8 cellular contexts compared by ENCODE assay signal in genomic region chr1:44672956-44673674, GRCh38. TPM values are rescaled to one million over a fixed set of nuclear protein-coding genes. Genes with fewer than 3 reads are reported as not detected.
DNase-seq lines count a peak whose midpoint lies in the region; ATAC-seq and TF ChIP-seq lines count a peak whose summit lies in the region.

No MANE protein-coding gene starts in this region.

- H3K27me3 Mint-ChIP-seq in activated T-cell treated with anti-CD3 and anti-CD28 coated beads, Interleukin-2, amount 50 U/mL, for 72 hours (ENCODE audit: low read depth) = no peaks in the 10 kb centered on the region

- H3K4me3 Mint-ChIP-seq in activated T-cell treated with anti-CD3 and anti-CD28 coated beads, Interleukin-2, amount 50 U/mL, for 72 hours = peak overlapping the region; percentile 92 to 94

- H3K27me3 ChIP-seq in lung (ENCODE audit: control insufficient read depth, insufficient read depth) = no peaks in the 10 kb centered on the region
- H3K27me3 ChIP-seq in transverse colon = no peaks in the 10 kb centered on the region

- peak overlapping the region; percentile 31 for H3K27ac Mint-ChIP-seq in activated T-cell treated with anti-CD3 and anti-CD28 coated beads, Interleukin-2, amount 50 U/mL, for 72 hours

- H3K27ac ChIP-seq in lung (ENCODE audit: low read depth in 1 of 2, low read length in 1 of 2) (peak overlapping the region; percentile 79 to 92), transverse colon (peak overlapping the region; percentile 94 to 96 (median 96))

- H3K9me3 Mint-ChIP-seq in activated T-cell treated with anti-CD3 and anti-CD28 coated beads, Interleukin-2, amount 50 U/mL, for 72 hours = no peaks in the 10 kb centered on the region

- H3K9me3 ChIP-seq in lung (ENCODE audit: control insufficient read depth in 2 of 2, insufficient read depth in 1 of 2, low read length in 1 of 2) (no peaks in the 10 kb centered on the region), transverse colon (no peaks in the 10 kb centered on the region)

- in situ Hi-C loops in astrocyte of the cerebellum (cut with HindIII; ENCODE audit: low sequenced_read_pairs) = no loop called here
- in situ Hi-C loops in transverse colon (cut with MboI; ENCODE audit: low pct_ligation_motif_present in 1 of 4, low pct_unique_long_range_greater_than_20kb in 1 of 4, low sequenced_read_pairs in 3 of 4) = no loop called here

- peaks cover 31% of the 10 kb centered on the region for H3K4me1 Mint-ChIP-seq in activated T-cell treated with anti-CD3 and anti-CD28 coated beads, Interleukin-2, amount 50 U/mL, for 72 hours (ENCODE audit: low read depth)

- no peak for TF ChIP-seq EP300 in transverse colon (IDR thresholded peaks at IDR 0.05; ENCODE audit: low read depth)

- TF ChIP-seq POLR2A in transverse colon (IDR thresholded peaks at IDR 0.05) = no peak

- peak overlapping the region; percentile 55 for H3K4me3 ChIP-seq in astrocyte of the cerebellum (ENCODE audit: low read depth, low read length)
- peak overlapping the region; percentile 46 for H3K4me3 ChIP-seq in lung
- H3K4me3 ChIP-seq in transverse colon = peak overlapping the region; percentile 54 to 74 (median 57)

- TF ChIP-seq CTCF in astrocyte of the cerebellum (IDR thresholded peaks at IDR 0.05; ENCODE audit: low read depth, low read length, missing control alignments) (no peak), lung (IDR thresholded peaks at IDR 0.05; ENCODE audit: control extremely low read depth, extremely low read depth) (no peak), transverse colon (IDR thresholded peaks at IDR 0.05) (no peak)

- no peaks in the 10 kb centered on the region for H3K36me3 Mint-ChIP-seq in activated T-cell treated with anti-CD3 and anti-CD28 coated beads, Interleukin-2, amount 50 U/mL, for 72 hours (ENCODE audit: insufficient read depth in 2 of 2)

- H3K4me1 ChIP-seq in lung (ENCODE audit: control insufficient read depth in 2 of 2, insufficient read depth in 2 of 2, low read length in 2 of 2) (peaks cover 10 to 17% of the 10 kb centered on the region in 2 donors), transverse colon (peaks cover 20 to 50% (median 26%) of the 10 kb centered on the region in 4 donors)

- ATAC-seq in activated T-cell treated with anti-CD3 and anti-CD28 coated beads, Interleukin-2, amount 50 U/mL, for 72 hours (replicated peaks in 1 of 2) = no peak
- ATAC-seq in lung (ENCODE audit: insufficient read depth, low FRiP score) (no peak), GM18502 (IDR thresholded peaks at IDR 0.05; ENCODE audit: poor library complexity, unreplicated experiment) (no peak)

- no peak for DNase-seq in activated T-cell treated with anti-CD3 and anti-CD28 coated beads, Interleukin-2, amount 50 U/mL, for 72 hours
- DNase-seq in activated T-cell treated with anti-CD3 and anti-CD28 coated beads, Interleukin-2, amount 50 U/mL, for 48 hours = no peak
- DNase-seq in astrocyte of the cerebellum (ENCODE audit: low read depth) (no peak), lung (ENCODE audit: low spot score) (no peak), transverse colon (no peak), middle frontal gyrus (ENCODE audit: extremely low spot score, low spot score) (no peak), SHP77 (lab: John Stamatoyannopoulos, UW) (no peak)

- WGBS in lung, 2 donors = 74 to 77% methylated on average over 14 of the region's 14 CpGs
- WGBS in transverse colon (ENCODE audit: low coverage in 1 of 2), 2 donors = 76% methylated on average over 14 of the region's 14 CpGs; no CpG with 5 or more reads in 1 of the 2 donors

- H3K36me3 ChIP-seq in lung (ENCODE audit: control insufficient read depth in 2 of 2, insufficient read depth in 2 of 2, low read length in 2 of 2) (no peaks in the 10 kb centered on the region), transverse colon (no peaks in the 10 kb centered on the region)

- intact Hi-C loops in transverse colon (cut with DNase I; ENCODE audit: low total_unique reads) = no loop called here

RNA-seq across cellular contexts. Expression of gene TMEM53, which starts 1.2 kb away (rescaled TPM):
- total RNA-seq in activated T-cell treated with anti-CD3 and anti-CD28 coated beads, Interleukin-2, amount 50 U/mL, for 72 hours = 1 to 10 TPM; 3.8 to 4.5 TPM
- total RNA-seq in lung = 10 to 100 TPM in 1 of 2 donors, 1 to 10 TPM in 1; 7.1 to 26.4 TPM
- 10 to 100 TPM; 16.2 to 20.6 TPM for polyA plus RNA-seq in lung
- total RNA-seq in transverse colon = 10 to 100 TPM; 14.2 to 40.8 (median 22.9) TPM

RNA-seq across cellular contexts. Expression of gene ARMH1, which starts 1.4 kb away (rescaled TPM):
- 100 to 1,000 TPM; 108 to 123 TPM for total RNA-seq in activated T-cell treated with anti-CD3 and anti-CD28 coated beads, Interleukin-2, amount 50 U/mL, for 72 hours
- total RNA-seq in lung = 10 to 100 TPM in 1 of 2 donors, 1 to 10 TPM in 1; 9.7 to 16.7 TPM
- 10 to 100 TPM; 26.0 to 35.3 TPM for polyA plus RNA-seq in lung
- 1 to 10 TPM in 1 of 4 donors, under 1 TPM in 2, not detected in 1; 0.40 to 2.5 (median 0.96) TPM for total RNA-seq in transverse colon

RNA-seq across cellular contexts. Expression of gene RNU5D-1, which starts 57.9 kb away (rescaled TPM):
- not detected for total RNA-seq in activated T-cell treated with anti-CD3 and anti-CD28 coated beads, Interleukin-2, amount 50 U/mL, for 72 hours
- total RNA-seq in lung (not detected), transverse colon (not detected)
- polyA plus RNA-seq in lung = not detected

Comparison
In these comparisons a context has a peak if more than half of its experiments do, and no peak if none do; other contexts are left out.
1. RNA of gene ARMH1, which starts 1.4 kb away (total RNA-seq): 108 to 123 TPM in activated T-cell treated with anti-CD3 and anti-CD28 coated beads, Interleukin-2, amount 50 U/mL, for 72 hours; 9.7 to 16.7 TPM in lung and 0.40 to 2.5 TPM in transverse colon; every median in the first group is over 4 times any median in the second.
2. Peak in every context shown above with its lines, with median percentiles within 50 percentile points of each other: H3K4me3 ChIP-seq.